ENCODE assay signal across 1 cellular context in the genomic region with DNA sequence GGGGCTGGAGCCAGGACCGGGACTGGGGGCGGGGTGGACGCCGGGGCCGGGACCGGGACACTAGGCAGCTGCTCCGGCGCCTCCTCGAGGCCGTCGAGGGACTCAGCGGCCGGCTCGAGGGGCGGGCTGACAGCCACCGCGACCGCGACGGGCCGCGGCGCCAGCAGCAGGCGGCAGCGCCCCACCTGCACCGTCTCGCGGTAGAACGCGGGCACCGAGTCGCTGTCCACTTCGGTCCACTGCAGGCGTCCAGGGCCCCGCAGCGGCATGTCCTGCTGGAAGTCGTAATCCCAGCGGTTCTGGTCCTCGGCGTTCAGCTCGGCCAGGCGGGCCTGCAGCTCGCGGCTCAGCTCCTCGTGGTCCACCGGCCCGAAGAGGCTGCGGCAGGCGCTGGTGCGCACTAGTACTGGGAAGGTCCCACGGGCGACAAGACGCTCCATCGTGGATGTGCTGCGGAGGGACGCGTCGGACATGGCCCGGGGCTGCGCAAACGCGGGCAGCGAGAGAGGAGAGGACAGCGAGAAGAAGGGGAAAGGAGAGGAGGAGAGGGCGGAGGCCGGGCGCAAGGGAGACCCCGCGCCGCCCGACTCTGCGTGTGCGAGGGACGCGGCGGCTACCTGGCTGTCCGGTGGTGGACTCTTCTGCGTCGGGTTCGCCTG.
TF ChIP-seq lines count a peak whose summit lies in the region.

No MANE protein-coding gene starts in this region.

TF ChIP-seq in K562, 482 proteins besides CTCF, POLR2A, EP300 and RAD21 (continued from another document and continues in another):
- TF ChIP-seq MGA (IDR thresholded peaks at IDR 0.05) (peak; percentile 97), ZBTB7A (IDR thresholded peaks at IDR 0.05; ENCODE audit: borderline replicate concordance, control insufficient read depth, low read depth, low read length) (peak; percentile 66; the same call in 1 of the 2 replicates), E2F3 (CRISPR knock-in tag; IDR thresholded peaks at IDR 0.05) (no peak), NFIC (IDR thresholded peaks at IDR 0.05) (peak; percentile 41), HNRNPUL1 (IDR thresholded peaks at IDR 0.05; ENCODE audit: low read length) (no peak), TRIM24 (IDR thresholded peaks at IDR 0.05) (0 out of 4 replicates have a peak, but pooled peaks of 1 of the 2 experiments have one; percentile 61), ZNF280A (IDR thresholded peaks at IDR 0.05; ENCODE audit: low read depth, partially characterized antibody) (no peak), ZNF740 (CRISPR knock-in tag; IDR thresholded peaks at IDR 0.05) (no peak; the same call in 1 of the 2 replicates), ZNF740 (tag; IDR thresholded peaks at IDR 0.05) (no peak), RB1 (IDR thresholded peaks at IDR 0.05; ENCODE audit: low read depth) (peak; percentile 81), FOXK2 (conservative IDR thresholded peaks at IDR 0.05 in 1 of 2, IDR thresholded peaks at IDR 0.05 in 1 of 2; ENCODE audit: low read depth in 2 of 2) (no peak; a peak in 1 of 4 replicates), ETS1 (conservative IDR thresholded peaks at IDR 0.05; ENCODE audit: control insufficient read depth, low read depth, low read length) (peak; percentile 10; the same call in 1 of the 2 replicates), HDAC1 (IDR thresholded peaks at IDR 0.05) (peak in 1 of 2 experiments; percentile 89; a peak in 2 of 4 replicates), ZFP91 (CRISPR knock-in tag; IDR thresholded peaks at IDR 0.05) (peak; percentile 41; the same call in 1 of the 2 replicates), CHCHD3 (CRISPR knock-in tag; IDR thresholded peaks at IDR 0.05) (no peak), NONO (IDR thresholded peaks at IDR 0.05; ENCODE audit: low read depth in 2 of 2, low read length in 1 of 2) (peak in 1 of 2 experiments; percentile 49; a peak in 1 of 4 replicates), CEBPB (tag; IDR thresholded peaks at IDR 0.05) (no peak), BRF2 (IDR thresholded peaks at IDR 0.05; ENCODE audit: borderline replicate concordance, insufficient read depth, insufficient read length) (no peak), ZKSCAN3 (CRISPR knock-in tag; IDR thresholded peaks at IDR 0.05) (no peak), ETV1 (tag; conservative IDR thresholded peaks at IDR 0.05; ENCODE audit: low read depth) (no peak), ZFPM2 (CRISPR knock-in tag; IDR thresholded peaks at IDR 0.05) (no peak), ZC3H4 (CRISPR knock-in tag; IDR thresholded peaks at IDR 0.05; ENCODE audit: borderline replicate concordance) (peak; percentile 15; the same call in 1 of the 2 replicates), CBFB (CRISPR knock-in tag; IDR thresholded peaks at IDR 0.05) (peak; percentile 80; the same call in 1 of the 2 replicates)
- TF ChIP-seq, protein P1, sequence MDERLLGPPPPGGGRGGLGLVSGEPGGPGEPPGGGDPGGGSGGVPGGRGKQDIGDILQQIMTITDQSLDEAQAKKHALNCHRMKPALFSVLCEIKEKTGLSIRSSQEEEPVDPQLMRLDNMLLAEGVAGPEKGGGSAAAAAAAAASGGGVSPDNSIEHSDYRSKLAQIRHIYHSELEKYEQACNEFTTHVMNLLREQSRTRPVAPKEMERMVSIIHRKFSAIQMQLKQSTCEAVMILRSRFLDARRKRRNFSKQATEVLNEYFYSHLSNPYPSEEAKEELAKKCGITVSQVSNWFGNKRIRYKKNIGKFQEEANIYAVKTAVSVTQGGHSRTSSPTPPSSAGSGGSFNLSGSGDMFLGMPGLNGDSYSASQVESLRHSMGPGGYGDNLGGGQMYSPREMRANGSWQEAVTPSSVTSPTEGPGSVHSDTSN (CRISPR knock-in tag; IDR thresholded peaks at IDR 0.05; ENCODE audit: low read depth): no peak
- TF ChIP-seq, protein P1 (tag; conservative IDR thresholded peaks at IDR 0.05; ENCODE audit: low read depth): no peak
- TF ChIP-seq, protein P2, sequence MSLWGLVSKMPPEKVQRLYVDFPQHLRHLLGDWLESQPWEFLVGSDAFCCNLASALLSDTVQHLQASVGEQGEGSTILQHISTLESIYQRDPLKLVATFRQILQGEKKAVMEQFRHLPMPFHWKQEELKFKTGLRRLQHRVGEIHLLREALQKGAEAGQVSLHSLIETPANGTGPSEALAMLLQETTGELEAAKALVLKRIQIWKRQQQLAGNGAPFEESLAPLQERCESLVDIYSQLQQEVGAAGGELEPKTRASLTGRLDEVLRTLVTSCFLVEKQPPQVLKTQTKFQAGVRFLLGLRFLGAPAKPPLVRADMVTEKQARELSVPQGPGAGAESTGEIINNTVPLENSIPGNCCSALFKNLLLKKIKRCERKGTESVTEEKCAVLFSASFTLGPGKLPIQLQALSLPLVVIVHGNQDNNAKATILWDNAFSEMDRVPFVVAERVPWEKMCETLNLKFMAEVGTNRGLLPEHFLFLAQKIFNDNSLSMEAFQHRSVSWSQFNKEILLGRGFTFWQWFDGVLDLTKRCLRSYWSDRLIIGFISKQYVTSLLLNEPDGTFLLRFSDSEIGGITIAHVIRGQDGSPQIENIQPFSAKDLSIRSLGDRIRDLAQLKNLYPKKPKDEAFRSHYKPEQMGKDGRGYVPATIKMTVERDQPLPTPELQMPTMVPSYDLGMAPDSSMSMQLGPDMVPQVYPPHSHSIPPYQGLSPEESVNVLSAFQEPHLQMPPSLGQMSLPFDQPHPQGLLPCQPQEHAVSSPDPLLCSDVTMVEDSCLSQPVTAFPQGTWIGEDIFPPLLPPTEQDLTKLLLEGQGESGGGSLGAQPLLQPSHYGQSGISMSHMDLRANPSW (CRISPR knock-in tag; IDR thresholded peaks at IDR 0.05): no peak
